In genomic region chr2:27308359-27308875, GRCh38 we compare ENCODE assay signal across 10 cellular contexts. TPM values are rescaled to one million over a fixed set of nuclear protein-coding genes. Genes with fewer than 3 reads are reported as not detected.
DNase-seq lines count a peak whose midpoint lies in the region; TF ChIP-seq lines count a peak whose summit lies in the region.
"Had no signal": no experiment of that assay in that cellular context is flagged by ENCODE, and none has a peak within 500 bp of the region (broad histone marks: within the 10 kb centered on the region; RNA-seq: fewer than 3 reads in every experiment).

A gene with protein sequence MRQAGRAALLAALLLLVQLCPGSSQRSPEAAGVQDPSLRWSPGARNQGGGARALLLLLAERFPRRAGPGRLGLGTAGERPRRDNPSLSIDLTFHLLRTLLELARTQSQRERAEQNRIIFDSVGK (minus strand): TSS chr2:27308445. CDS start chr2:27307895, 550 bp downstream.

- no peak within 1 kb of the TSS for H3K9ac ChIP-seq in iPS-18a (ENCODE audit: low read length)
- no peak within 1 kb of the TSS for H3K9ac ChIP-seq in smooth muscle cell (ENCODE audit: low read depth)

- no peaks in the 10 kb centered on the region for H3K79me2 ChIP-seq in smooth muscle cell (ENCODE audit: low read depth)

- TF ChIP-seq CTCF in astrocyte of the spinal cord (IDR thresholded peaks at IDR 0.05; ENCODE audit: low read depth, low read length): no peak
- no peak for TF ChIP-seq CTCF in smooth muscle cell (IDR thresholded peaks at IDR 0.05; ENCODE audit: borderline replicate concordance, insufficient read depth, poor library complexity, severe bottlenecking)

- H3K9me3 ChIP-seq in iPS-18a (ENCODE audit: control insufficient read depth, low read depth, low read length): no peaks in the 10 kb centered on the region
- H3K9me3 ChIP-seq in smooth muscle cell (replicated peaks; ENCODE audit: low read depth): no peaks in the 10 kb centered on the region

- 19% methylated on average over 24 of the region's 24 CpGs for WGBS in smooth muscle cell (ENCODE audit: low lambda C conversion rate)

- H4K20me1 ChIP-seq in smooth muscle cell (ENCODE audit: low read depth): peaks cover 33% of the 10 kb centered on the region

- no peak within 1 kb of the TSS for H3K27ac Mint-ChIP-seq in activated CD4-positive, alpha-beta T cell treated with anti-CD3 and anti-CD28 coated beads, Interleukin-2, amount 10 ng/mL, durations not matched to agents 24 days and 14 days
- H3K27ac Mint-ChIP-seq: activated naive CD4-positive, alpha-beta T cell treated with anti-CD3 and anti-CD28 coated beads, Interleukin-2, amount 50 U/mL, for 72 hours had no signal

- H3K27me3 Mint-ChIP-seq in activated CD4-positive, alpha-beta T cell treated with anti-CD3 and anti-CD28 coated beads, Interleukin-2, amount 10 ng/mL, durations not matched to agents 24 days and 14 days: peaks cover 19% of the 10 kb centered on the region

- DNase-seq in activated CD4-positive, alpha-beta T cell treated with anti-CD3 and anti-CD28 coated beads, Interleukin-2, amount 10 ng/mL, durations not matched to agents 24 days and 14 days: no peak
- no peak for DNase-seq in activated CD4-positive, alpha-beta T cell treated with anti-CD3 and anti-CD28 coated beads for 1 hour
- DNase-seq in astrocyte of the spinal cord (ENCODE audit: low read depth, low spot score) (peak; percentile 17), smooth muscle cell (lab: John Stamatoyannopoulos, UW; ENCODE audit: unreplicated experiment) (peak; percentile 31), pons (ENCODE audit: low spot score) (no peak), OCI-M1 (lab: John Stamatoyannopoulos, UW) (no peak), RPMI8226 (no peak)

- H3K27me3 ChIP-seq in iPS-18a (ENCODE audit: control insufficient read depth, insufficient read depth, low read length) (peaks cover 57% of the 10 kb centered on the region), smooth muscle cell (ENCODE audit: low read depth) (peaks cover 48% of the 10 kb centered on the region)

- peak within 1 kb of the TSS; percentile 43 for H3K4me3 Mint-ChIP-seq in activated CD4-positive, alpha-beta T cell treated with anti-CD3 and anti-CD28 coated beads, Interleukin-2, amount 10 ng/mL, durations not matched to agents 24 days and 14 days

- H3K4me3 ChIP-seq in astrocyte of the spinal cord (ENCODE audit: low read depth, low read length): no peak within 1 kb of the TSS
- H3K4me3 ChIP-seq in iPS-18a (ENCODE audit: low read length): peak within 1 kb of the TSS; percentile 26
- peak within 1 kb of the TSS; percentile 2 for H3K4me3 ChIP-seq in smooth muscle cell
- H3K4me3 ChIP-seq: lung had no signal

- H3K4me1 ChIP-seq in iPS-18a (ENCODE audit: control insufficient read depth, low read depth, low read length): peaks cover 6% of the 10 kb centered on the region
- H3K4me1 ChIP-seq in smooth muscle cell (ENCODE audit: low read depth): peaks cover 6% of the 10 kb centered on the region

- no peaks in the 10 kb centered on the region for H3K36me3 ChIP-seq in iPS-18a (ENCODE audit: control insufficient read depth, low read depth, low read length)
- H3K36me3 ChIP-seq in smooth muscle cell (ENCODE audit: low read depth): no peaks in the 10 kb centered on the region

- intact Hi-C loops in activated CD4-positive, alpha-beta T cell treated with anti-CD3 and anti-CD28 coated beads, Interleukin-2, amount 10 ng/mL, durations not matched to agents 24 days and 14 days (cut with micrococcal nuclease): no loop called here

- no peaks in the 10 kb centered on the region for H3K9me3 Mint-ChIP-seq in activated CD4-positive, alpha-beta T cell treated with anti-CD3 and anti-CD28 coated beads, Interleukin-2, amount 10 ng/mL, durations not matched to agents 24 days and 14 days
- H3K9me3 Mint-ChIP-seq: activated naive CD4-positive, alpha-beta T cell treated with anti-CD3 and anti-CD28 coated beads, Interleukin-2, amount 50 U/mL, for 72 hours had no signal

- no peaks in the 10 kb centered on the region for H3K4me1 Mint-ChIP-seq in activated CD4-positive, alpha-beta T cell treated with anti-CD3 and anti-CD28 coated beads, Interleukin-2, amount 10 ng/mL, durations not matched to agents 24 days and 14 days

- no peaks in the 10 kb centered on the region for H3F3A ChIP-seq in smooth muscle cell (ENCODE audit: low read depth)

- in situ Hi-C loops in astrocyte of the spinal cord (cut with HindIII; ENCODE audit: low sequenced_read_pairs): no loop called here

- H3K4me2 ChIP-seq in smooth muscle cell: peak within 1 kb of the TSS; percentile 67

- H2AFZ ChIP-seq in smooth muscle cell (ENCODE audit: low read depth): no peak within 1 kb of the TSS

- H3K27ac ChIP-seq in iPS-18a (ENCODE audit: low read length) (no peak within 1 kb of the TSS), smooth muscle cell (ENCODE audit: low read depth) (no peak within 1 kb of the TSS)

- peaks cover 20% of the 10 kb centered on the region for H3K36me3 Mint-ChIP-seq in activated CD4-positive, alpha-beta T cell treated with anti-CD3 and anti-CD28 coated beads, Interleukin-2, amount 10 ng/mL, durations not matched to agents 24 days and 14 days (ENCODE audit: low read depth)

RNA-seq across cellular contexts. Expression of the gene that starts here (rescaled TPM):
- 1.9 and 2.7 TPM in 2 replicates for total RNA-seq in activated CD4-positive, alpha-beta T cell treated with anti-CD3 and anti-CD28 coated beads, Interleukin-2, amount 10 ng/mL, durations not matched to agents 24 days and 14 days
- 0.36 and 0.54 TPM in 2 replicates for total RNA-seq in smooth muscle cell
- polyA plus RNA-seq in smooth muscle cell: 2.7 and 3.6 TPM in 2 replicates

Comparison
In these comparisons a context has a peak if more than half of its experiments do, and no peak if none do; other contexts are left out.
1. DNase-seq: peak in astrocyte of the spinal cord (single experiment) and smooth muscle cell (single experiment); none in activated CD4-positive, alpha-beta T cell treated with anti-CD3 and anti-CD28 coated beads, Interleukin-2, amount 10 ng/mL, durations not matched to agents 24 days and 14 days (single experiment), activated CD4-positive, alpha-beta T cell treated with anti-CD3 and anti-CD28 coated beads for 1 hour (single experiment), pons (single experiment), OCI-M1 (single experiment) and RPMI8226 (single experiment).